8 cellular contexts compared by ENCODE assay signal in the genomic region with DNA sequence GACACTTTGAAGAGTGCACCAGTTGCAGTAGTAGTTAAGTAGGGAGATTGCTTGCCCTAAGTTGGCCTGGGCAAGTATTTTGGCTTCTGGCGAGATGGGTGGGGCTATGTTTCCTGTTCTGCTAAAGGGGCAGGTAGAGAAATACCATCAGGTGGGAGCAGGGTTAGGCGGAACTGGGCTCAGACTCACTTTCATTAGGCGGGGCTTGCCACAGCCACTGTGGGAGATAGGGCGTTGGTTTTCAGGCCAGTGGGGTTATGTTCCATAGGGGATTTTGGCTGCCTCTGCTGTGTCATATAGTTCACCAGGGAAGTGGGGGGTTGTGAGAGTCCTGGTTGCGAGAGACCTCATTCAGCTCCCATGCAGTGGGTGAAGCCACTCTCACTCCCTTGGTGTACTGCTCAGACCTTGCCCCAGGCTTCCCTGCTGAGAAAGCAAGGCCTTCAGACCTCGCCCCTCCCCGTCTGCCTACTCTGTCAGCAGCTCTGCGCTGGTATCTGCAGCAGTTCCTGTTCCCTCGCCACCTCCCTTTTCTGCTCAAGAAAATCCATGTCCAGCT. TPM values are rescaled to one million over a fixed set of nuclear protein-coding genes. Genes with fewer than 3 reads are reported as not detected.
DNase-seq lines count a peak whose midpoint lies in the region; ATAC-seq and TF ChIP-seq lines count a peak whose summit lies in the region.

No MANE protein-coding gene starts in this region.

- peak; percentile 80 for ATAC-seq in GM19328 (IDR thresholded peaks at IDR 0.05; ENCODE audit: unreplicated experiment)
- peak; percentile 92 for ATAC-seq in HG03095 (IDR thresholded peaks at IDR 0.05; ENCODE audit: unreplicated experiment)
- ATAC-seq in foreskin keratinocyte, result peak; percentile 83

- peaks cover 73% of the 10 kb centered on the region for H3K36me3 Mint-ChIP-seq in activated CD4-positive, alpha-beta memory T cell treated with anti-CD3 and anti-CD28 coated beads, Interleukin-2, amount 10 ng/mL, durations not matched to agents 7 days and 5 days (ENCODE audit: low read depth)

- no peak overlapping the region for H3K27ac ChIP-seq in foreskin keratinocyte

- H3K4me1 Mint-ChIP-seq in activated CD4-positive, alpha-beta memory T cell treated with anti-CD3 and anti-CD28 coated beads, Interleukin-2, amount 10 ng/mL, durations not matched to agents 7 days and 5 days, result peaks cover 53% of the 10 kb centered on the region

- H3K27me3 ChIP-seq in foreskin keratinocyte, result no peaks in the 10 kb centered on the region

- peaks cover 14% of the 10 kb centered on the region for H3K9me3 Mint-ChIP-seq in activated CD4-positive, alpha-beta memory T cell treated with anti-CD3 and anti-CD28 coated beads, Interleukin-2, amount 10 ng/mL, durations not matched to agents 7 days and 5 days

- CTCF ChIA-PET in activated CD4-positive, alpha-beta memory T cell treated with anti-CD3 and anti-CD28 coated beads, Interleukin-2, amount 10 ng/mL, durations not matched to agents 7 days and 5 days (lab: Charles Lee), result interaction anchor here (0.6 kb wide), 1 partner anchor 27 kb away, joined by 5 read pairs; no protein-coding TSS in a partner anchor

- H3K4me1 ChIP-seq in foreskin keratinocyte, result peaks cover 12% of the 10 kb centered on the region

- H3K27me3 Mint-ChIP-seq in activated CD4-positive, alpha-beta memory T cell treated with anti-CD3 and anti-CD28 coated beads, Interleukin-2, amount 10 ng/mL, durations not matched to agents 7 days and 5 days, result no peaks in the 10 kb centered on the region

- H3K27ac Mint-ChIP-seq in activated CD4-positive, alpha-beta memory T cell treated with anti-CD3 and anti-CD28 coated beads, Interleukin-2, amount 10 ng/mL, durations not matched to agents 7 days and 5 days, result peak overlapping the region; percentile 85

- H3K4me3 Mint-ChIP-seq in activated CD4-positive, alpha-beta memory T cell treated with anti-CD3 and anti-CD28 coated beads, Interleukin-2, amount 10 ng/mL, durations not matched to agents 7 days and 5 days, result peak overlapping the region; percentile 25

- peak; percentile 69 for DNase-seq in activated CD4-positive, alpha-beta memory T cell treated with anti-CD3 and anti-CD28 coated beads, Interleukin-2, amount 10 ng/mL, durations not matched to agents 7 days and 5 days
- peak in 1 of 2 donors; percentile 19 for DNase-seq in foreskin keratinocyte
- peak; percentile 37 to 49 (median 47) for DNase-seq in stimulated activated CD4-positive, alpha-beta T cell treated with anti-CD3 and anti-CD28 coated beads, TNF-alpha, amount 100 ng/mL, for 48 hours (ENCODE audit: low read depth in 3 of 3)
- DNase-seq in GDM1 (lab: John Stamatoyannopoulos, UW), result no peak
- no peak for DNase-seq in NCI-H1092 treated with DMSO at 0.1 percent for 48 hours (lab: John Stamatoyannopoulos, UW)
- no peak for DNase-seq in NCI-H2196 treated with DMSO at 0.1 percent for 48 hours (lab: John Stamatoyannopoulos, UW; ENCODE audit: unreplicated experiment)

- POLR2A ChIA-PET in activated CD4-positive, alpha-beta memory T cell treated with anti-CD3 and anti-CD28 coated beads, Interleukin-2, amount 10 ng/mL, durations not matched to agents 7 days and 5 days (lab: Charles Lee), result interaction anchor here (1.9 kb wide), 1 partner anchor 43 kb away, joined by 12 read pairs; the partner anchor contains the start of gene AEBP2

- TF ChIP-seq CTCF in foreskin keratinocyte (conservative IDR thresholded peaks at IDR 0.05), result no peak

RNA-seq across cellular contexts. Expression of gene AEBP2, which starts 43.3 kb away (rescaled TPM):
- 10 to 100 TPM; 48.8 to 50.6 TPM for total RNA-seq in activated CD4-positive, alpha-beta memory T cell treated with anti-CD3 and anti-CD28 coated beads, Interleukin-2, amount 10 ng/mL, durations not matched to agents 7 days and 5 days
- total RNA-seq in foreskin keratinocyte, result 20.4 and 23.8 TPM in 2 replicates
- 7.0 and 8.6 TPM in 2 replicates for polyA plus RNA-seq in foreskin keratinocyte

Comparison
In these comparisons a context has a peak if more than half of its experiments do, and no peak if none do; other contexts are left out.
1. DNase-seq: peak in activated CD4-positive, alpha-beta memory T cell treated with anti-CD3 and anti-CD28 coated beads, Interleukin-2, amount 10 ng/mL, durations not matched to agents 7 days and 5 days (single experiment) and stimulated activated CD4-positive, alpha-beta T cell treated with anti-CD3 and anti-CD28 coated beads, TNF-alpha, amount 100 ng/mL, for 48 hours (3 of 3); none in GDM1 (single experiment), NCI-H1092 treated with DMSO at 0.1 percent for 48 hours (single experiment) and NCI-H2196 treated with DMSO at 0.1 percent for 48 hours (single experiment).
2. Peak in every context shown above with its lines, with median percentiles within 50 percentile points of each other: ATAC-seq.